Comparison of ENCODE assay signal across 8 cellular contexts in genomic region chr12:64672925-64673409, GRCh38.
A peak's percentile ranks its signal among the peaks of the same experiment; 100 is the strongest.
DNase-seq lines count a peak whose midpoint lies in the region; ATAC-seq and TF ChIP-seq lines count a peak whose summit lies in the region.

No MANE protein-coding gene starts in this region.

- peaks cover 71% of the 10 kb centered on the region for H3K4me1 Mint-ChIP-seq in stimulated activated effector memory CD8-positive, alpha-beta T cell treated with anti-CD3 and anti-CD28 coated beads, Interleukin-12 subunit alpha, Interleukin-12 subunit beta, amount 100 ng/mL, for 72 hours

- H3K9me3 Mint-ChIP-seq in stimulated activated effector memory CD8-positive, alpha-beta T cell treated with anti-CD3 and anti-CD28 coated beads, Interleukin-12 subunit alpha, Interleukin-12 subunit beta, amount 100 ng/mL, for 72 hours: no peaks in the 10 kb centered on the region

- TF ChIP-seq EP300 in tibial nerve (IDR thresholded peaks at IDR 0.05): peak in 1 of 2 donors; percentile 11

- H3K27me3 ChIP-seq in fibroblast of lung (ENCODE audit: control insufficient read depth, insufficient read depth, low read length) (no peaks in the 10 kb centered on the region), tibial nerve (no peaks in the 10 kb centered on the region)

- no peak overlapping the region for H2AFZ ChIP-seq in fibroblast of lung (ENCODE audit: low read length)

- DNase-seq in COR-L47 (lab: John Stamatoyannopoulos, UW): peak; percentile 86
- DNase-seq in NAMALWA (ENCODE audit: low spot score): peak; percentile 35
- DNase-seq in T-helper 9 cell: peak; percentile 35
- peak; percentile 54 to 57 for DNase-seq in fibroblast of lung (ENCODE audit: low read depth in 2 of 2)
- no peak for DNase-seq in stimulated activated effector memory CD8-positive, alpha-beta T cell treated with anti-CD3 and anti-CD28 coated beads, Interleukin-12 subunit alpha, Interleukin-12 subunit beta, amount 100 ng/mL, for 72 hours (ENCODE audit: low spot score in 2 of 2)
- DNase-seq in stimulated activated CD8-positive, alpha-beta memory T cell treated with anti-CD3 and anti-CD28 coated beads, Interleukin-4, amount 100 ng/mL, for 48 hours: no peak
- DNase-seq in tibial nerve (ENCODE audit: low spot score in 2 of 2): no peak

- 40 to 43% methylated on average over 8 of the region's 8 CpGs for WGBS in tibial nerve, 2 donors

- peak overlapping the region; percentile 95 for H3K27ac Mint-ChIP-seq in stimulated activated effector memory CD8-positive, alpha-beta T cell treated with anti-CD3 and anti-CD28 coated beads, Interleukin-12 subunit alpha, Interleukin-12 subunit beta, amount 100 ng/mL, for 72 hours

- H3K27ac ChIP-seq in fibroblast of lung (ENCODE audit: insufficient read depth, low read length): no peak overlapping the region
- peak overlapping the region in 2 of 4 donors; percentile 19 to 57 for H3K27ac ChIP-seq in tibial nerve

- no peaks in the 10 kb centered on the region for H4K20me1 ChIP-seq in fibroblast of lung (ENCODE audit: control insufficient read depth, extremely low read depth, insufficient read depth, low read length)

- peaks cover 13% of the 10 kb centered on the region for H3K4me1 ChIP-seq in fibroblast of lung (ENCODE audit: control insufficient read depth, extremely low read depth, insufficient read depth, low read length)
- H3K4me1 ChIP-seq in tibial nerve: peaks cover 0 to 47% (median 26%) of the 10 kb centered on the region in 4 donors

- TF ChIP-seq CTCF in fibroblast of lung (conservative IDR thresholded peaks at IDR 0.05 in 1 of 2, IDR thresholded peaks at IDR 0.05 in 1 of 2; ENCODE audit: low read depth in 1 of 2, low read length in 2 of 2) (no peak), tibial nerve (IDR thresholded peaks at IDR 0.05) (no peak)

- peak overlapping the region; percentile 68 for H3K4me3 Mint-ChIP-seq in stimulated activated effector memory CD8-positive, alpha-beta T cell treated with anti-CD3 and anti-CD28 coated beads, Interleukin-12 subunit alpha, Interleukin-12 subunit beta, amount 100 ng/mL, for 72 hours

- peaks cover 13% of the 10 kb centered on the region for H3K36me3 Mint-ChIP-seq in stimulated activated effector memory CD8-positive, alpha-beta T cell treated with anti-CD3 and anti-CD28 coated beads, Interleukin-12 subunit alpha, Interleukin-12 subunit beta, amount 100 ng/mL, for 72 hours

- no peak for ATAC-seq in stimulated activated effector memory CD8-positive, alpha-beta T cell treated with anti-CD3 and anti-CD28 coated beads, Interleukin-12 subunit alpha, Interleukin-12 subunit beta, amount 100 ng/mL, for 72 hours
- no peak for ATAC-seq in GM19035 (IDR thresholded peaks at IDR 0.05; ENCODE audit: unreplicated experiment)

- no peak for TF ChIP-seq POLR2A in tibial nerve (IDR thresholded peaks at IDR 0.05)

- H3K9ac ChIP-seq in fibroblast of lung (ENCODE audit: insufficient read depth, low read length): no peak overlapping the region

- H3K9me3 ChIP-seq in fibroblast of lung (ENCODE audit: control insufficient read depth, insufficient read depth, low read depth, low read length) (no peaks in the 10 kb centered on the region), tibial nerve (no peaks in the 10 kb centered on the region)

- H3K4me2 ChIP-seq in fibroblast of lung (ENCODE audit: extremely low read depth, insufficient read depth, low read length): no peak overlapping the region

- H3K4me3 ChIP-seq in fibroblast of lung (replicated peaks in 1 of 4; ENCODE audit: control extremely low read depth in 1 of 4, insufficient read depth in 1 of 4, low read depth in 3 of 4, low read length in 4 of 4): no peak overlapping the region
- no peak overlapping the region for H3K4me3 ChIP-seq in tibial nerve

- H3K36me3 ChIP-seq in fibroblast of lung (ENCODE audit: control insufficient read depth, insufficient read depth, low read length) (no peaks in the 10 kb centered on the region), tibial nerve (no peaks in the 10 kb centered on the region)

- H3K79me2 ChIP-seq in fibroblast of lung (ENCODE audit: control insufficient read depth, insufficient read depth, low read length): peaks cover 27% of the 10 kb centered on the region

Comparison
In these comparisons a context has a peak if more than half of its experiments do, and no peak if none do; other contexts are left out.
1. DNase-seq: peak in COR-L47 (single experiment), NAMALWA (single experiment), T-helper 9 cell (single experiment) and fibroblast of lung (2 of 2); none in stimulated activated effector memory CD8-positive, alpha-beta T cell treated with anti-CD3 and anti-CD28 coated beads, Interleukin-12 subunit alpha, Interleukin-12 subunit beta, amount 100 ng/mL, for 72 hours (0 of 2), stimulated activated CD8-positive, alpha-beta memory T cell treated with anti-CD3 and anti-CD28 coated beads, Interleukin-4, amount 100 ng/mL, for 48 hours (single experiment) and tibial nerve (0 of 2).